ENCODE assay signal across 8 cellular contexts in genomic region chr1:161098161-161099068, GRCh38. TPM values are rescaled to one million over a fixed set of nuclear protein-coding genes. Genes with fewer than 3 reads are reported as not detected.
DNase-seq lines count a peak whose midpoint lies in the region; ATAC-seq and TF ChIP-seq lines count a peak whose summit lies in the region.

Gene KLHDC9 (plus strand): TSS chr1:161098361. CDS start chr1:161098536, 175 bp downstream.

- H3K9me3 ChIP-seq in Panc1 (ENCODE audit: control insufficient read depth, insufficient read depth, low read depth, low read length) (no peaks in the 10 kb centered on the region), thyroid gland (no peaks in the 10 kb centered on the region)

- DNase-seq in Panc1 (ENCODE audit: low read depth, low spot score) (peak; percentile 86), head of caudate nucleus (peak; percentile 60 to 94 (median 82)), omental fat pad (ENCODE audit: low spot score) (no peak), thyroid gland (peak; percentile 93 to 94)
- DNase-seq in activated naive CD4-positive, alpha-beta T cell treated with anti-CD3 and anti-CD28 coated beads, Interleukin-2, amount 50 U/mL, for 72 hours (ENCODE audit: low spot score in 2 of 2), result peak; percentile 63 to 71

- ATAC-seq in GM19372 (IDR thresholded peaks at IDR 0.05; ENCODE audit: low read depth, unreplicated experiment), result peak; percentile 75
- ATAC-seq in HG03520 (IDR thresholded peaks at IDR 0.05; ENCODE audit: unreplicated experiment), result peak; percentile 57
- peak; percentile 95 for ATAC-seq in Panc1
- ATAC-seq in activated naive CD4-positive, alpha-beta T cell treated with anti-CD3 and anti-CD28 coated beads, Interleukin-2, amount 50 U/mL, for 72 hours, result peak; percentile 45 to 88
- ATAC-seq in omental fat pad (ENCODE audit: low FRiP score), result peak; percentile 59

- no peaks in the 10 kb centered on the region for H3K27me3 ChIP-seq in Panc1 (ENCODE audit: control insufficient read depth, insufficient read depth, low read length)
- H3K27me3 ChIP-seq in thyroid gland, result no peaks in the 10 kb centered on the region

- no TSS peak for BruUV-seq in Panc1 (replicated peaks; lab: Mats Ljungman, UMichigan)

- in situ Hi-C loops in Panc1 (cut with HindIII; ENCODE audit: low pct_unique_long_range_greater_than_20kb, low sequenced_read_pairs), result no loop called here

- peak within 1 kb of the TSS; percentile 75 to 96 for H3K27ac Mint-ChIP-seq in activated naive CD4-positive, alpha-beta T cell treated with anti-CD3 and anti-CD28 coated beads, Interleukin-2, amount 50 U/mL, for 72 hours

- intact Hi-C loops in Panc1 (cut with micrococcal nuclease; ENCODE audit: unreplicated experiment) (loop anchor here (5.0 kb wide), 1 partner anchor 56 kb away; no protein-coding TSS in a partner anchor), head of caudate nucleus (cut with DNase I) (loop anchor here (5.0 kb wide), 1 partner anchor 101 kb away; no protein-coding TSS in a partner anchor), thyroid gland (cut with DNase I) (loop anchor here (5.0 to 10.0 kb wide), 3 partner anchors 54 to 264 kb away; partner anchors contain the start of gene USF1)

- H3K36me3 ChIP-seq in Panc1 (ENCODE audit: control insufficient read depth, insufficient read depth, low read length) (peaks cover 8% of the 10 kb centered on the region; the same call in 1 of the 2 replicates), thyroid gland (peaks cover 3 to 6% of the 10 kb centered on the region in 2 donors)

- TF ChIP-seq CTCF in C4-2B (conservative IDR thresholded peaks at IDR 0.05) (no peak), Panc1 (IDR thresholded peaks at IDR 0.05) (no peak), omental fat pad (IDR thresholded peaks at IDR 0.05) (no peak), thyroid gland (IDR thresholded peaks at IDR 0.05) (peak in 1 of 6 experiments; percentile 33)

- peaks cover 4 to 6% of the 10 kb centered on the region in 2 donors for H3K36me3 Mint-ChIP-seq in activated naive CD4-positive, alpha-beta T cell treated with anti-CD3 and anti-CD28 coated beads, Interleukin-2, amount 50 U/mL, for 72 hours

- CTCF ChIA-PET in Panc1 (lab: Charles Lee), result interaction anchor here (0.6 to 1.0 kb wide), 13 partner anchors 22 to 624 kb away, joined by 3 to 9 read pairs (median 4); partner anchors contain the start of gene USF1

- 7 to 9% methylated on average over 22 to 56 of the region's 73 CpGs for WGBS in thyroid gland, 2 donors

- TF ChIP-seq POLR2A in thyroid gland (IDR thresholded peaks at IDR 0.05), result peak in 1 of 2 donors; percentile 36

- H3K4me3 ChIP-seq in Panc1 (ENCODE audit: low read depth in 2 of 2, low read length in 2 of 2) (peak within 1 kb of the TSS; percentile 76 to 77), thyroid gland (replicated peaks in 1 of 3) (peak within 1 kb of the TSS; percentile 51 to 70 (median 66))

- H3K9me3 Mint-ChIP-seq in activated naive CD4-positive, alpha-beta T cell treated with anti-CD3 and anti-CD28 coated beads, Interleukin-2, amount 50 U/mL, for 72 hours, result no peaks in the 10 kb centered on the region

- H3K27ac ChIP-seq in C4-2B (peak within 1 kb of the TSS; percentile 75), Panc1 (ENCODE audit: low read length) (peak within 1 kb of the TSS; percentile 81), thyroid gland (peak within 1 kb of the TSS in 2 of 3 donors; percentile 54 to 68)

- H3K4me1 ChIP-seq in Panc1 (ENCODE audit: control insufficient read depth, insufficient read depth, low read length) (0 out of 2 replicates have a peak, but pooled peaks cover 6% of the 10 kb centered on the region), thyroid gland (peaks cover 7 to 8% of the 10 kb centered on the region in 2 donors)

- POLR2A ChIA-PET in Panc1 (lab: Charles Lee), result interaction anchor here (0.6 to 0.7 kb wide), 2 partner anchors 15 to 27 kb away, joined by 3 read pairs; no protein-coding TSS in a partner anchor

RNA-seq across cellular contexts. Expression of gene KLHDC9, which starts in this region (rescaled TPM):
- total RNA-seq in Panc1 (2021; ENCODE audit: unreplicated experiment) (7.6 TPM), omental fat pad (1 to 10 TPM in 2 of 4 donors, under 1 TPM in 1, not detected in 1; 0.60 to 2.2 (median 1.5) TPM), thyroid gland (10 to 100 TPM in 3 of 4 donors, 1 to 10 TPM in 1; 6.9 to 31.8 (median 19.2) TPM)
- polyA plus RNA-seq in Panc1 (2012; ENCODE audit: insufficient read length), result 7.8 TPM
- 1 to 10 TPM in 1 of 2 donors, not detected in 1; 2.2 TPM for total RNA-seq in activated naive CD4-positive, alpha-beta T cell treated with anti-CD3 and anti-CD28 coated beads, Interleukin-2, amount 50 U/mL, for 72 hours
